In the genomic region with DNA sequence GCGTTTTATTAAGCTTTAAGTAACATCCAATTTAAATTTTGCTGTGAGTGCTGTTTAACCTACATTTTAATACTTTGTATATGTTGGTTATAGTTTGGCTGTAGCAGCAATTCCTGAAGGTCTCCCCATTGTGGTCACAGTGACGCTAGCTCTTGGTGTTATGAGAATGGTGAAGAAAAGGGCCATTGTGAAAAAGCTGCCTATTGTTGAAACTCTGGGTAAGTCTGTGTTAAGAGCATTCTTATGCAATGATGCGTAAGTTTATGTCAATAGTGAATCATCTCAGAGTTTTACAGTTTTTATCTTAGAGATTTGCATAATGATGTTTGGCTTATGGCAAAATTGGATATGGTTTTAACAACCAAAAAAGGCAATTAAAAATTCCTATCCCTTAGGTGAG, we compare ENCODE assay signal across 1 cellular context.
TF ChIP-seq lines count a peak whose summit lies in the region.

No MANE protein-coding gene starts in this region.

TF ChIP-seq in SK-N-SH, 30 proteins besides CTCF, POLR2A, EP300 and RAD21 (continued from another document):
- TF ChIP-seq, protein P1, sequence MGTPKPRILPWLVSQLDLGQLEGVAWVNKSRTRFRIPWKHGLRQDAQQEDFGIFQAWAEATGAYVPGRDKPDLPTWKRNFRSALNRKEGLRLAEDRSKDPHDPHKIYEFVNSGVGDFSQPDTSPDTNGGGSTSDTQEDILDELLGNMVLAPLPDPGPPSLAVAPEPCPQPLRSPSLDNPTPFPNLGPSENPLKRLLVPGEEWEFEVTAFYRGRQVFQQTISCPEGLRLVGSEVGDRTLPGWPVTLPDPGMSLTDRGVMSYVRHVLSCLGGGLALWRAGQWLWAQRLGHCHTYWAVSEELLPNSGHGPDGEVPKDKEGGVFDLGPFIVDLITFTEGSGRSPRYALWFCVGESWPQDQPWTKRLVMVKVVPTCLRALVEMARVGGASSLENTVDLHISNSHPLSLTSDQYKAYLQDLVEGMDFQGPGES (IDR thresholded peaks at IDR 0.05; ENCODE audit: low read depth, low read length): no peak
- TF ChIP-seq GABPA (IDR thresholded peaks at IDR 0.05; ENCODE audit: low read depth) (no peak), TCF12 (IDR thresholded peaks at IDR 0.05) (peak; percentile 60), MEF2A (IDR thresholded peaks at IDR 0.05; ENCODE audit: borderline replicate concordance, low read depth) (no peak), SMC3 (IDR thresholded peaks at IDR 0.05; ENCODE audit: low read depth, low read length) (no peak), FOSL2 (IDR thresholded peaks at IDR 0.05; ENCODE audit: borderline replicate concordance, low read depth) (peak; percentile 80; the same call in 1 of the 2 replicates), JUND (IDR thresholded peaks at IDR 0.05) (peak; percentile 82), CHD2 (IDR thresholded peaks at IDR 0.05; ENCODE audit: low read length, partially characterized antibody) (no peak), NRF1 (IDR thresholded peaks at IDR 0.05; ENCODE audit: low read depth, low read length) (no peak), TAF1 (IDR thresholded peaks at IDR 0.05; ENCODE audit: borderline replicate concordance, low read depth, low read length) (no peak)
- TF ChIP-seq, protein P2, sequence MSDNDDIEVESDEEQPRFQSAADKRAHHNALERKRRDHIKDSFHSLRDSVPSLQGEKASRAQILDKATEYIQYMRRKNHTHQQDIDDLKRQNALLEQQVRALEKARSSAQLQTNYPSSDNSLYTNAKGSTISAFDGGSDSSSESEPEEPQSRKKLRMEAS (IDR thresholded peaks at IDR 0.05; ENCODE audit: low read depth): no peak
